Comparison of ENCODE assay signal across 32 cellular contexts in genomic region chr20:55316753-55317152, GRCh38.
"Had no signal": no experiment of that assay in that cellular context is flagged by ENCODE, and none has a peak within 500 bp of the region (broad histone marks: within the 10 kb centered on the region; RNA-seq: fewer than 3 reads in every experiment).

No MANE protein-coding gene starts in this region.

- DNase-seq: activated effector memory CD4-positive, alpha-beta T cell treated with anti-CD3 and anti-CD28 coated beads, Interleukin-2, amount 50 U/mL, for 16 hours; activated effector memory CD4-positive, alpha-beta T cell treated with Interleukin-2 at 50 U/mL for 16 hours; activated gamma-delta T cell; activated gamma-delta T cell treated with Interleukin-2 at 50 U/mL for 16 hours; activated naive CD4-positive, alpha-beta T cell; activated naive CD4-positive, alpha-beta T cell treated with anti-CD3 and anti-CD28 coated beads for 36 hours; activated naive CD4-positive, alpha-beta T cell treated with anti-CD3 and anti-CD28 coated beads, Interleukin-2, amount 10 ng/mL, durations not matched to agents 7 days and 5 days; activated naive CD4-positive, alpha-beta T cell treated with anti-CD3 and anti-CD28 coated beads, Interleukin-2, amount 50 U/mL, for 16 hours; activated naive CD4-positive, alpha-beta T cell treated with Interleukin-2 at 50 U/mL for 16 hours; activated naive CD8-positive, alpha-beta T cell treated with anti-CD3 and anti-CD28 coated beads for 36 hours; activated naive CD8-positive, alpha-beta T cell treated with anti-CD3 and anti-CD28 coated beads, Interleukin-2, amount 10 ng/mL, durations not matched to agents 7 days and 5 days; activated naive CD8-positive, alpha-beta T cell treated with anti-CD3 and anti-CD28 coated beads, Interleukin-2, amount 50 U/mL, for 24 hours; activated T-cell treated with anti-CD3 and anti-CD28 coated beads for 4 hours; activated T-cell treated with anti-CD3 and anti-CD28 coated beads, Interleukin-2, amount 50 U/mL, for 1 hour; activated T-cell treated with anti-CD3 and anti-CD28 coated beads, Interleukin-2, amount 50 U/mL, for 24 hours; activated T-cell treated with anti-CD3 and anti-CD28 coated beads, Interleukin-2, amount 50 U/mL, for 4 hours; activated T-cell treated with anti-CD3 and anti-CD28 coated beads, Interleukin-2, amount 50 U/mL, for 48 hours; activated T-cell treated with anti-CD3 and anti-CD28 coated beads, Interleukin-2, amount 50 U/mL, for 72 hours; adrenal gland; amniotic stem cell; amygdala; anterior cingulate cortex; brain microvascular endothelial cell; caudate nucleus; central memory CD4-positive, alpha-beta T cell; cerebellar nuclear complex had no signal

- H3K27ac ChIP-seq: adrenal gland, ascending aorta, brain microvascular endothelial cell, breast epithelium, cardiac muscle cell had no signal

- H3K27me3 ChIP-seq: adrenal gland, ascending aorta, brain microvascular endothelial cell, breast epithelium, cardiac muscle cell had no signal

- H3K9me3 ChIP-seq: adrenal gland had no signal

- H3K4me1 ChIP-seq: adrenal gland, ascending aorta, breast epithelium had no signal

- FAIRE-seq: astrocyte had no signal

- H3K4me3 ChIP-seq: adrenal gland, ascending aorta, breast epithelium, cardiac muscle cell had no signal

- ATAC-seq: activated naive CD4-positive, alpha-beta T cell treated with anti-CD3 and anti-CD28 coated beads, Interleukin-2, amount 50 U/mL, for 72 hours; activated naive CD8-positive, alpha-beta T cell treated with anti-CD3 and anti-CD28 coated beads, Interleukin-2, amount 50 U/mL, for 24 hours; activated T-cell treated with anti-CD3 and anti-CD28 coated beads, Interleukin-2, amount 50 U/mL, for 4 hours; activated T-cell treated with anti-CD3 and anti-CD28 coated beads, Interleukin-2, amount 50 U/mL, for 72 hours; activated T-helper 17 cell treated with anti-CD3 and anti-CD28 coated beads, Interleukin-2, amount 50 U/mL, for 72 hours had no signal

- H3K36me3 ChIP-seq: adrenal gland, ascending aorta, brain microvascular endothelial cell, breast epithelium, cardiac muscle cell had no signal
